In genomic region chr2:233830111-233830760, GRCh38 we compare ENCODE assay signal across 33 cellular contexts. TPM values are rescaled to one million over a fixed set of nuclear protein-coding genes. Genes with fewer than 3 reads are reported as not detected.
A peak's percentile ranks its signal among the peaks of the same experiment; 100 is the strongest.
DNase-seq lines count a peak whose midpoint lies in the region; ATAC-seq and TF ChIP-seq lines count a peak whose summit lies in the region.
"Had no signal": no experiment of that assay in that cellular context is flagged by ENCODE, and none has a peak within 500 bp of the region (broad histone marks: within the 10 kb centered on the region; RNA-seq: fewer than 3 reads in every experiment).

No MANE protein-coding gene starts in this region.

- H3K79me1 ChIP-seq in H9 (ENCODE audit: insufficient read depth, low read depth, low read length, poor library complexity, severe bottlenecking), result no peaks in the 10 kb centered on the region

- H3K18ac ChIP-seq in H9 (ENCODE audit: insufficient read length, low read depth, low read length), result no peak overlapping the region

- H3K9me3 Mint-ChIP-seq in activated naive CD4-positive, alpha-beta T cell treated with anti-CD3 and anti-CD28 coated beads, Interleukin-2, amount 10 ng/mL, durations not matched to agents 7 days and 5 days, result no peaks in the 10 kb centered on the region
- peaks cover 4 to 7% of the 10 kb centered on the region in 2 experiments; a peak in 4 of 5 replicates for H3K9me3 Mint-ChIP-seq in H9
- H3K9me3 Mint-ChIP-seq: activated CD4-positive, alpha-beta T cell treated with anti-CD3 and anti-CD28 coated beads, Interleukin-2, amount 10 ng/mL, durations not matched to agents 24 days and 14 days; HFFc6 had no signal

- H2BK120ac ChIP-seq in H9 (ENCODE audit: low read depth, low read length, poor library complexity, severe bottlenecking), result no peak overlapping the region

- H3K14ac ChIP-seq in H9 (ENCODE audit: insufficient read depth, low read length), result no peak overlapping the region; the same call in 1 of the 2 replicates

- H3K27me3 ChIP-seq in H9 (ENCODE audit: insufficient read depth, low read length), result no peaks in the 10 kb centered on the region

- no peak for TF ChIP-seq CTCF in H9 (conservative IDR thresholded peaks at IDR 0.05)

- no peak overlapping the region for H2BK5ac ChIP-seq in H9 (ENCODE audit: insufficient read length, low read length)

- H2BK20ac ChIP-seq in H9 (ENCODE audit: low read depth, low read length, poor library complexity, severe bottlenecking), result no peak overlapping the region

- peaks cover 4% of the 10 kb centered on the region for H3K27me3 Mint-ChIP-seq in activated naive CD4-positive, alpha-beta T cell treated with anti-CD3 and anti-CD28 coated beads, Interleukin-2, amount 10 ng/mL, durations not matched to agents 7 days and 5 days
- peaks cover 3% of the 10 kb centered on the region; the same call in 1 of the 2 replicates for H3K27me3 Mint-ChIP-seq in H9 (ENCODE audit: low read depth)

- no peak overlapping the region for H4K5ac ChIP-seq in H9 (ENCODE audit: insufficient read length, low read depth, low read length)

- H4K20me1 ChIP-seq in H9 (ENCODE audit: control insufficient read depth, insufficient read depth, insufficient read length), result no peaks in the 10 kb centered on the region

- no peak overlapping the region for H2BK12ac ChIP-seq in H9 (ENCODE audit: insufficient read length, low read depth, low read length)

- H3K79me2 ChIP-seq in H9 (ENCODE audit: insufficient read depth, low read length), result no peaks in the 10 kb centered on the region

- DNase-seq in activated naive CD4-positive, alpha-beta T cell treated with anti-CD3 and anti-CD28 coated beads, Interleukin-2, amount 10 ng/mL, durations not matched to agents 7 days and 5 days, result peak; percentile 18
- no peak for DNase-seq in activated naive CD4-positive, alpha-beta T cell treated with anti-CD3 and anti-CD28 coated beads, Interleukin-2, amount 50 U/mL, for 16 hours
- DNase-seq in H9 (peak; percentile 18), left lobe of liver (ENCODE audit: low spot score) (peak; percentile 22), ureter (ENCODE audit: low spot score) (no peak), DMS53 (lab: John Stamatoyannopoulos, UW) (no peak)
- DNase-seq in stimulated activated CD8-positive, alpha-beta memory T cell treated with anti-CD3 and anti-CD28 coated beads, Interleukin-4, amount 100 ng/mL, for 48 hours, result peak; percentile 17
- DNase-seq: ACHN; activated CD4-positive, alpha-beta T cell treated with anti-CD3 and anti-CD28 coated beads, Interleukin-2, amount 10 ng/mL, durations not matched to agents 24 days and 14 days; caudate nucleus; DMS 273 treated with DMSO at 0.1 percent for 48 hours; foreskin fibroblast; HFFc6; naive thymus-derived CD4-positive, alpha-beta T cell; NCI-H1092; NCI-H1694 treated with DMSO at 0.1 percent for 48 hours; NCI-H2171; NCI-H82; occipital lobe; stimulated activated naive CD4-positive, alpha-beta T cell treated with Interleukin-2 at 50 U/mL for 16 hours; SW 1271; T-helper 9 cell had no signal

- no peaks in the 10 kb centered on the region for H3K23me2 ChIP-seq in H9 (ENCODE audit: insufficient read length, low read depth, low read length, poor library complexity, severe bottlenecking)

- H3K27ac Mint-ChIP-seq in activated naive CD4-positive, alpha-beta T cell treated with anti-CD3 and anti-CD28 coated beads, Interleukin-2, amount 10 ng/mL, durations not matched to agents 7 days and 5 days, result no peak overlapping the region
- no peak overlapping the region for H3K27ac Mint-ChIP-seq in H9
- H3K27ac Mint-ChIP-seq: activated CD4-positive, alpha-beta T cell treated with anti-CD3 and anti-CD28 coated beads, Interleukin-2, amount 10 ng/mL, durations not matched to agents 24 days and 14 days; B cell; CD8-positive, alpha-beta memory T cell; GM23338; HFFc6; naive thymus-derived CD4-positive, alpha-beta T cell had no signal

- H3K4me1 ChIP-seq in H9 (ENCODE audit: insufficient read depth, low read length), result no peaks in the 10 kb centered on the region

- no peak overlapping the region for H2BK15ac ChIP-seq in H9 (ENCODE audit: low read depth, low read length)

- H3K4me2 ChIP-seq in H9 (ENCODE audit: insufficient read depth, insufficient read length, low read length), result no peak overlapping the region
- H3K4me2 ChIP-seq: GM23338 had no signal

- H3K9ac ChIP-seq in H9 (ENCODE audit: extremely low read depth, insufficient read length, low read length), result no peak overlapping the region

- no peak overlapping the region for H3K56ac ChIP-seq in H9 (ENCODE audit: insufficient read length, low read depth, low read length)

- H3K23ac ChIP-seq in H9 (ENCODE audit: insufficient read length, low read depth, low read length), result no peak overlapping the region

- no peak overlapping the region for H3K27ac ChIP-seq in H9 (ENCODE audit: insufficient read length, low read depth, low read length)
- H3K27ac ChIP-seq: VCaP had no signal

- H3K36me3 Mint-ChIP-seq in activated naive CD4-positive, alpha-beta T cell treated with anti-CD3 and anti-CD28 coated beads, Interleukin-2, amount 10 ng/mL, durations not matched to agents 7 days and 5 days, result peaks cover 18% of the 10 kb centered on the region
- peaks cover 7 to 13% (median 10%) of the 10 kb centered on the region in 3 experiments for H3K36me3 Mint-ChIP-seq in H9 (ENCODE audit: insufficient read depth in 1 of 3, low read depth in 3 of 3)
- H3K36me3 Mint-ChIP-seq: CD8-positive, alpha-beta memory T cell had no signal

- H3K4me1 Mint-ChIP-seq in activated naive CD4-positive, alpha-beta T cell treated with anti-CD3 and anti-CD28 coated beads, Interleukin-2, amount 10 ng/mL, durations not matched to agents 7 days and 5 days, result no peaks in the 10 kb centered on the region
- peaks cover 6 to 9% of the 10 kb centered on the region in 2 experiments for H3K4me1 Mint-ChIP-seq in H9
- H3K4me1 Mint-ChIP-seq: CD8-positive, alpha-beta memory T cell had no signal

- H3K4ac ChIP-seq in H9 (ENCODE audit: low read depth, low read length), result no peak overlapping the region

- CTCF ChIA-PET in activated naive CD4-positive, alpha-beta T cell treated with anti-CD3 and anti-CD28 coated beads, Interleukin-2, amount 10 ng/mL, durations not matched to agents 7 days and 5 days (lab: Charles Lee), result no interaction called here

- H2AFZ ChIP-seq in H9 (ENCODE audit: low read length), result no peak overlapping the region
- H2AFZ ChIP-seq: GM23338 had no signal

- no peak overlapping the region for H2AK5ac ChIP-seq in H9 (ENCODE audit: insufficient read length, low read length)

- no peak overlapping the region for H4K91ac ChIP-seq in H9 (ENCODE audit: insufficient read length, low read depth, low read length)

- H3K9me3 ChIP-seq in H9 (ENCODE audit: control insufficient read depth, low read depth, low read length), result no peaks in the 10 kb centered on the region

- peak; percentile 7 for ATAC-seq in left lobe of liver
- ATAC-seq in activated CD4-positive, CD25-positive, alpha-beta regulatory T cell treated with anti-CD3 and anti-CD28 coated beads, Interleukin-2, amount 50 U/mL, for 24 hours, result no peak
- ATAC-seq: esophagus mucosa; GM23338; naive thymus-derived CD4-positive, alpha-beta T cell had no signal

- H3K4me3 Mint-ChIP-seq in activated naive CD4-positive, alpha-beta T cell treated with anti-CD3 and anti-CD28 coated beads, Interleukin-2, amount 10 ng/mL, durations not matched to agents 7 days and 5 days, result no peak overlapping the region
- no peak overlapping the region for H3K4me3 Mint-ChIP-seq in H9
- H3K4me3 Mint-ChIP-seq: activated CD4-positive, alpha-beta T cell treated with anti-CD3 and anti-CD28 coated beads, Interleukin-2, amount 10 ng/mL, durations not matched to agents 24 days and 14 days; B cell; CD8-positive, alpha-beta memory T cell; GM23338; HFFc6; naive thymus-derived CD4-positive, alpha-beta T cell had no signal

- H3T11ph ChIP-seq in H9 (ENCODE audit: low read length), result no peak overlapping the region

- no CpG with 5 or more reads among the region's 6 CpGs for WGBS in H9 (ENCODE audit: extremely low coverage, insufficient read length, low lambda C conversion rate)

- H4K8ac ChIP-seq in H9 (replicated peaks; ENCODE audit: insufficient read length, low read depth, low read length), result no peak overlapping the region

RNA-seq across cellular contexts. Expression of gene HJURP, which starts 24.1 kb away (rescaled TPM):
- total RNA-seq in H9 (2021), result 49.7 and 52.6 TPM in 2 replicates
- 0.50 TPM for total RNA-seq in left lobe of liver
- total RNA-seq in ureter, result 0.31 TPM

RNA-seq across cellular contexts. Expression of gene MROH2A, which starts 52.1 kb away (rescaled TPM):
- total RNA-seq in H9 (2021), result not detected in 2 replicates
- 6.6 TPM for total RNA-seq in left lobe of liver
- 9.3 TPM for total RNA-seq in ureter
- total RNA-seq: activated CD4-positive, alpha-beta T cell treated with anti-CD3 and anti-CD28 coated beads, Interleukin-2, amount 10 ng/mL, durations not matched to agents 24 days and 14 days; astrocyte; B cell; CD8-positive, alpha-beta memory T cell; GM12878; GM23338; HFFc6; M059J; naive thymus-derived CD4-positive, alpha-beta T cell; NCI-H460; occipital lobe; skeletal muscle tissue had no signal

Comparison
In these comparisons a context has a peak if more than half of its experiments do, and no peak if none do; other contexts are left out.
1. DNase-seq: peak in activated naive CD4-positive, alpha-beta T cell treated with anti-CD3 and anti-CD28 coated beads, Interleukin-2, amount 10 ng/mL, durations not matched to agents 7 days and 5 days (single experiment), H9 (single experiment), left lobe of liver (single experiment) and stimulated activated CD8-positive, alpha-beta memory T cell treated with anti-CD3 and anti-CD28 coated beads, Interleukin-4, amount 100 ng/mL, for 48 hours (single experiment); none in activated naive CD4-positive, alpha-beta T cell treated with anti-CD3 and anti-CD28 coated beads, Interleukin-2, amount 50 U/mL, for 16 hours (single experiment), ureter (single experiment) and DMS53 (single experiment).
2. RNA of gene HJURP, which starts 24.1 kb away (total RNA-seq): 49.7 to 52.6 TPM in H9; 0.50 TPM in left lobe of liver (single experiment) and 0.31 TPM in ureter (single experiment); every median in the first group is over 10 times any median in the second.